22 cellular contexts compared by ENCODE assay signal in the genomic region with DNA sequence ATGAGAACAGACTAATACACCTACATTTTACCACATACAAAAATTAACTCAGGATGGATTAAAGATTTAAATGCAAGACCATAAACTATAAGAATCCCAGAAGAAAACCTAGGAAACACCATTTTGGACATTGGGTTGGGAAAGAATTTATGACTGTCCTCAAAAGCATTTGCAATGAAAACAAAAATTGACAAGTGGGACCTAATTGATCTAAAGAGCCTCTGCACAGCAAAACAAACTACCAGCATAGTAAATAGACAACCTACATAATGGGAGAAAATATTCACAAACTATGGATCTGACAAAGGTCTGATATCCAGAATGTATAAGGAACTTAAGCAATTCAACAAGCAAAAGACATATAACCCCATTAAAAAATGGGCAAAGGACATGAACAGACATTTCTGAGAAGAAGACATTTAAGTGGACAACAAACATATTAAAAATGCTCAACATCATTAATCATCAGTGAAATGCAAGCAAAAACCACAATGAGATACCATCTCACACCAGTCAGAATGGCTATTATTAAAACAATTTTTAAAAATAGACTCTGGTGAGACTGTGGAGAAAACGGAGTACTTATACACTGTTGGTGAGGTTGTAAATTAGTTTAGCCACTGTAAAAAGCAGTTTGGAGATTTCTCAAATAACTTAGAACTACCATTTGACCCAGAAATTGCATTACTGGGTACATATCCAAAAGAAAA.
DNase-seq lines count a peak whose midpoint lies in the region; ATAC-seq, FAIRE-seq and TF ChIP-seq lines count a peak whose summit lies in the region.
"Had no signal": no experiment of that assay in that cellular context is flagged by ENCODE, and none has a peak within 500 bp of the region (broad histone marks: within the 10 kb centered on the region; RNA-seq: fewer than 3 reads in every experiment).

No MANE protein-coding gene starts in this region.

- H3K27me3 Mint-ChIP-seq in HFFc6 (ENCODE audit: insufficient read depth) (peaks cover 2% of the 10 kb centered on the region; the same call in 1 of the 2 replicates), astrocyte (ENCODE audit: low read depth, unreplicated experiment) (no peaks in the 10 kb centered on the region)

- no peak overlapping the region for H3K4me2 ChIP-seq in astrocyte (ENCODE audit: low read length)

- H3K27ac ChIP-seq in astrocyte (ENCODE audit: low read depth, low read length) (no peak overlapping the region), foreskin keratinocyte (peak overlapping the region; percentile 46), body of pancreas (no peak overlapping the region)
- H3K27ac ChIP-seq: SK-N-MC had no signal

- H2AFZ ChIP-seq in astrocyte (ENCODE audit: low read depth, low read length): no peak overlapping the region

- FAIRE-seq in astrocyte (lab: Jason Lieb, UNC) (peak; percentile 90), D721Med (lab: Jason Lieb, UNC) (no peak)
- FAIRE-seq: A204.1 had no signal

- DNase-seq in AG10803 (ENCODE audit: low read depth) (peak; percentile 86), HFFc6 (peak; percentile 77), astrocyte (ENCODE audit: low read depth) (peak; percentile 53), foreskin keratinocyte (peak in 1 of 2 donors; percentile 62), D721Med (ENCODE audit: insufficient read length, low spot score) (no peak), GM19240 (ENCODE audit: insufficient read length, low spot score) (no peak), body of pancreas (no peak)
- DNase-seq: COR-L47; DMS53; GDM1; H7; IMR-90; Kasumi-1; MV-4-11; NCI-H1436; NCI-H69; NK-92 treated with Interleukin-12 subunit alpha and Interleukin-12 subunit beta, amount 100 ng/mL, for 24 hours; OCI-M1 had no signal

- H3K4me1 Mint-ChIP-seq in HFFc6 (ENCODE audit: low read depth) (peaks cover 58% of the 10 kb centered on the region), astrocyte (ENCODE audit: low read depth, unreplicated experiment) (peaks cover 14% of the 10 kb centered on the region)
- H3K4me1 Mint-ChIP-seq: CD14-positive monocyte had no signal

- ATAC-seq in foreskin keratinocyte: no peak
- ATAC-seq in HG03439 (IDR thresholded peaks at IDR 0.05; ENCODE audit: unreplicated experiment): no peak
- no peak for ATAC-seq in body of pancreas

- intact Hi-C loops in body of pancreas (cut with DNase I): no loop called here

- no peaks in the 10 kb centered on the region for H4K20me1 ChIP-seq in astrocyte (ENCODE audit: insufficient read depth, low read length)

- H3K36me3 Mint-ChIP-seq in HFFc6 (ENCODE audit: low read depth) (peaks cover 28% of the 10 kb centered on the region), astrocyte (ENCODE audit: low read depth, unreplicated experiment) (no peaks in the 10 kb centered on the region)
- H3K36me3 Mint-ChIP-seq: CD14-positive monocyte had no signal

- TF ChIP-seq CTCF in AG10803 (conservative IDR thresholded peaks at IDR 0.05; ENCODE audit: low read length) (no peak), HFFc6 (IDR thresholded peaks at IDR 0.05) (no peak), astrocyte (IDR thresholded peaks at IDR 0.05; ENCODE audit: insufficient read depth, low read depth, low read length) (no peak), foreskin keratinocyte (conservative IDR thresholded peaks at IDR 0.05) (no peak), D721Med (IDR thresholded peaks at IDR 0.05; ENCODE audit: insufficient read depth, missing control alignments) (no peak), body of pancreas (IDR thresholded peaks at IDR 0.05) (no peak)

- H3K79me2 ChIP-seq in astrocyte (ENCODE audit: insufficient read depth, low read length): no peaks in the 10 kb centered on the region

- TF ChIP-seq POLR2A in body of pancreas (IDR thresholded peaks at IDR 0.05): no peak

- H3K36me3 ChIP-seq in astrocyte (ENCODE audit: insufficient read depth, low read length) (no peaks in the 10 kb centered on the region), body of pancreas (replicated peaks in 1 of 2; ENCODE audit: insufficient read depth in 1 of 2, low read depth in 2 of 2) (no peaks in the 10 kb centered on the region)

- H3K27ac Mint-ChIP-seq in HFFc6: peak overlapping the region; percentile 89
- peak overlapping the region; percentile 83 for H3K27ac Mint-ChIP-seq in astrocyte (ENCODE audit: unreplicated experiment)
- H3K27ac Mint-ChIP-seq: CD14-positive monocyte had no signal

- 44 to 53% methylated on average over 1 of the region's 1 CpG for WGBS in body of pancreas, 2 donors

- H3K9me3 ChIP-seq in astrocyte (ENCODE audit: insufficient read depth, low read depth, low read length) (no peaks in the 10 kb centered on the region), body of pancreas (no peaks in the 10 kb centered on the region)

- H3K9me3 Mint-ChIP-seq in HFFc6 (0 out of 2 replicates have a peak, but pooled peaks cover 4% of the 10 kb centered on the region), astrocyte (ENCODE audit: unreplicated experiment) (peaks cover 4% of the 10 kb centered on the region)

- H3K4me3 Mint-ChIP-seq in HFFc6 (no peak overlapping the region), astrocyte (ENCODE audit: unreplicated experiment) (no peak overlapping the region)
- H3K4me3 Mint-ChIP-seq: CD14-positive monocyte had no signal

- no peak overlapping the region for H3K9ac ChIP-seq in astrocyte (ENCODE audit: low read length)

- H3K4me3 ChIP-seq in AG10803 (ENCODE audit: low read length): no peak overlapping the region
- H3K4me3 ChIP-seq in astrocyte (ENCODE audit: insufficient read depth, low read depth, low read length): no peak overlapping the region
- H3K4me3 ChIP-seq in body of pancreas: no peak overlapping the region
- H3K4me3 ChIP-seq: SK-N-MC had no signal

- H3K4me1 ChIP-seq in astrocyte (ENCODE audit: insufficient read depth, low read length) (no peaks in the 10 kb centered on the region), foreskin keratinocyte (no peaks in the 10 kb centered on the region), body of pancreas (no peaks in the 10 kb centered on the region)

- H3K27me3 ChIP-seq in astrocyte (ENCODE audit: insufficient read depth, low read length) (no peaks in the 10 kb centered on the region), foreskin keratinocyte (no peaks in the 10 kb centered on the region), body of pancreas (no peaks in the 10 kb centered on the region)

Comparison
In these comparisons a context has a peak if more than half of its experiments do, and no peak if none do; other contexts are left out.
1. DNase-seq: peak in AG10803 (single experiment), HFFc6 (single experiment) and astrocyte (single experiment); none in D721Med (single experiment), GM19240 (single experiment) and body of pancreas (0 of 4).